1 cellular context compared by ENCODE assay signal in genomic region chr13:73464758-73465628, GRCh38.
TF ChIP-seq lines count a peak whose summit lies in the region.

No MANE protein-coding gene starts in this region.

TF ChIP-seq in SK-N-SH, 30 proteins besides CTCF, POLR2A, EP300 and RAD21 (continued from another document):
- no peak for TF ChIP-seq USF1 (IDR thresholded peaks at IDR 0.05; ENCODE audit: borderline replicate concordance, low read depth)
- TF ChIP-seq MAX (IDR thresholded peaks at IDR 0.05; ENCODE audit: low read depth) = no peak
- TF ChIP-seq EZH2phosphoT487 (IDR thresholded peaks at IDR 0.05; ENCODE audit: borderline replicate concordance, low read depth) = no peak
- TF ChIP-seq SMC3 (IDR thresholded peaks at IDR 0.05; ENCODE audit: low read depth, low read length) = no peak
- no peak for TF ChIP-seq JUND (IDR thresholded peaks at IDR 0.05)
